ENCODE assay signal across 1 cellular context in the genomic region with DNA sequence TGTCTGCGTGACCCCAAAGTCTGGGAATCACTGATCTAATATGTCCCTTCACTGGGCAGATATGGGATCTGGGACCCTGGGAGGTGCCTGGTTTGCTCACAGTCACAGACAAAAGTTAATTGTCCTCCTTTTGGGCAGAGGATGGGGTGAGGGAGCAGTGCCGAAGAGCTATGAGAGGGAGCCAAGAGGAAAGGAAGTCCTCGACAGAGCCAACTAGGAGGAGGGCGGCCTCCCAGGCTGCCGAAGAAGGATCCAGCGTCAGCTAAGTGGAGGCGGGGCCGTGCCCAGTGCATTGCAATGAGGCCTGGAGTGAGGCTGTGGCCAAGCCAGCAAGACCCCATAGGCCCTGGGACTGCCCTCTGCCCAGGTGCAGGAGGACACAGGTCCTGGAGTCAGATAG.
TF ChIP-seq lines count a peak whose summit lies in the region.

No MANE protein-coding gene starts in this region.

TF ChIP-seq in K562, 482 proteins besides CTCF, POLR2A, EP300 and RAD21:
- TF ChIP-seq ZNF551 (CRISPR knock-in tag; IDR thresholded peaks at IDR 0.05), result no peak
